8 cellular contexts compared by ENCODE assay signal in the genomic region with DNA sequence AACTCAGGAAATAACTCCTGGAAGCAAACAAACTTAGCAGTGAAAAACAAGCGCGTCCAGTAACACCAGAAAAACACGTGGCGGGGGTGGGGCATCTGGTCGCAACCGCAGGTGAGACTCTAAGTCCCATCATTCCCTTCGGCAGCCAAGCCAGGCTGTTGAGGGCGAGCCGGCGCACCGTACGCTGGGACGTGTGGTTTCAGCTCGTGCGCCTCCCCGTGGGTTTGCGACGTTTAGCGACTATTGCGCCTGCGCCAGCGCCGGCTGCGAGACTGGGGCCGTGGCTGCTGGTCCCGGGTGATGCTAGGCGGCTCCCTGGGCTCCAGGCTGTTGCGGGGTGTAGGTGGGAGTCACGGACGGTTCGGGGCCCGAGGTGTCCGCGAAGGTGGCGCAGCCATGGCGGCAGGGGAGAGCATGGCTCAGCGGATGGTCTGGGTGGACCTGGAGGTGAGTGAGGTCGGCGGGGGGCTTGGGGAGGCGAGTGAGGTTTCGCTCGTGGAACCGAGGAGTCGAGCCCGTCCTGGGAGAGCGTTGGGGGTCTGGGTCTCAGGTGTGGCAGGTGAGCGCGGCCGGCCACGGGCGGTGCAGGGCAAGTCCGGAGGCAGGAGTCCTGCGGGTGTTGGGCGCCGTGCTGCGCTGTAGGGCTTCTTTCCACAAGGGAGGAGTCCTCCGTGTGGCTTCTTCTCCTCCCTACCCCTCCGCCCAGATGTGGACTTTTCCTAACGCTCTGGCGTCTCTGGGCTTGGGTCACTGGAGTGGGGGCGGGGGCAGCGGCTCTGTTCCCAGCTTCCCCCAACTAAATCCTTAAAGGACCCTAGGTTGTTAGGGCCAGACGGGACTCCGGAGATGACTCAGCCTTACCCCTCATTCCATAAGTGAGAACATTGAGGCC.
A peak's percentile ranks its signal among the peaks of the same experiment; 100 is the strongest.
DNase-seq lines count a peak whose midpoint lies in the region; ATAC-seq lines count a peak whose summit lies in the region.

REXO2 (plus strand) TSS at position 239 of the 892 bp plus-strand sequence; CDS start at position 301, 62 bp downstream.

- H3K36me3 Mint-ChIP-seq in central memory CD8-positive, alpha-beta T cell (ENCODE audit: insufficient read depth), result peaks cover 8% of the 10 kb centered on the region

- H3K27me3 Mint-ChIP-seq in central memory CD8-positive, alpha-beta T cell, result no peaks in the 10 kb centered on the region

- ATAC-seq in GM19025 (IDR thresholded peaks at IDR 0.05; ENCODE audit: low read depth, unreplicated experiment) (peak; percentile 99), HG03342 (IDR thresholded peaks at IDR 0.05; ENCODE audit: unreplicated experiment) (peak; percentile 100)
- ATAC-seq in central memory CD8-positive, alpha-beta T cell (replicated peaks; ENCODE audit: extremely low read depth, poor library complexity, severe bottlenecking), result peak; percentile 99

- H3K27ac Mint-ChIP-seq in central memory CD8-positive, alpha-beta T cell (ENCODE audit: low read depth), result peak within 1 kb of the TSS; percentile 94

- peak; percentile 98 for DNase-seq in AG20443 (ENCODE audit: low spot score)
- DNase-seq in NCI-H446 (lab: John Stamatoyannopoulos, UW), result peak; percentile 83 to 96
- DNase-seq in activated CD4-positive, CD25-positive, alpha-beta regulatory T cell treated with anti-CD3 and anti-CD28 coated beads, Interleukin-2, amount 50 U/mL, for 16 hours (ENCODE audit: low read depth, low spot score), result peak; percentile 88
- DNase-seq in central memory CD8-positive, alpha-beta T cell (ENCODE audit: low spot score in 2 of 2), result peak; percentile 88
- peak; percentile 97 for DNase-seq in iris pigment epithelial cell (ENCODE audit: low read depth)
- peak; percentile 93 for DNase-seq in stimulated activated CD4-positive, alpha-beta T cell treated with anti-CD3 and anti-CD28 coated beads, Interleukin-12 subunit alpha, Interleukin-12 subunit beta, amount 100 ng/mL, for 4 hours

- H3K4me3 Mint-ChIP-seq in central memory CD8-positive, alpha-beta T cell, result peak within 1 kb of the TSS; percentile 100

- H3K4me1 Mint-ChIP-seq in central memory CD8-positive, alpha-beta T cell, result peaks cover 33% of the 10 kb centered on the region

- no peaks in the 10 kb centered on the region for H3K9me3 Mint-ChIP-seq in central memory CD8-positive, alpha-beta T cell

Comparison
In these comparisons a context has a peak if more than half of its experiments do, and no peak if none do; other contexts are left out.
1. Peak in every context shown above with its lines: DNase-seq and ATAC-seq.